Comparison of ENCODE assay signal across 9 cellular contexts in genomic region chr1:198805498-198806151, GRCh38.
"Had no signal": no experiment of that assay in that cellular context is flagged by ENCODE, and none has a peak within 500 bp of the region (broad histone marks: within the 10 kb centered on the region; RNA-seq: fewer than 3 reads in every experiment).

No MANE protein-coding gene starts in this region.

- H3K9ac ChIP-seq: GM23248 had no signal

- H3K4me3 ChIP-seq: GM23248, HAP-1, K562 had no signal

- H3K27ac ChIP-seq: GM23248, HL-60 had no signal

- FAIRE-seq: K562 had no signal

- H3K9me3 ChIP-seq: HAP-1 had no signal

- DNase-seq: GM23248, GOT3, H7, HFFc6, IMR-90 had no signal

- ATAC-seq: HCT116, K562 had no signal

- H2AFZ ChIP-seq: GM23248 had no signal

- H3K36me3 ChIP-seq: HAP-1 had no signal

- H3K4me1 ChIP-seq: HAP-1 had no signal
